15 cellular contexts compared by ENCODE assay signal in the genomic region with DNA sequence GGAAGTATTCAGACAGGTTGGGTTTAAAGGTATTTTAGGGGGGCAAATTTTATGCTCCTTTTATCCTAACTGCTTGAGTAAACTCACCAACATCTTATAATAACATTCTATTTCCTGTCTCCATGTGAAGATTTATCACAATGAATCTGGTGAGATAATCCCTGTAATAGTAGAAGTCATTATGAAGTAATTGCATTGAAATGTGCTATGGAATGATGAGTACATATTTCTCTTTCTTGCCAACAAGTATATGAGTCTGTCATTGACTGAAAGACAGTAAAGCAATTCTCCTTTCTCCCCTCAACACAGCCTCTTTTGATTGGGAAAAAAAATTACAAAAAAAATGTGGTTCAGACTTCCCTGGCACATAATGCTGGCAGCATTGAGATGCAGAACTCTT.
DNase-seq lines count a peak whose midpoint lies in the region; TF ChIP-seq lines count a peak whose summit lies in the region.
"Had no signal": no experiment of that assay in that cellular context is flagged by ENCODE, and none has a peak within 500 bp of the region (broad histone marks: within the 10 kb centered on the region; RNA-seq: fewer than 3 reads in every experiment).

No MANE protein-coding gene starts in this region.

- POLR2A ChIA-PET in AG04450 (lab: Yijun Ruan, JAX), result no interaction called here

- in situ Hi-C loops in brain microvascular endothelial cell (cut with HindIII; ENCODE audit: low pct_ligation_motif_present, low sequenced_read_pairs), result no loop called here

- no peaks in the 10 kb centered on the region for H3K9me3 ChIP-seq in AG04450 (ENCODE audit: control insufficient read depth, insufficient read depth, low read length)
- no peaks in the 10 kb centered on the region for H3K9me3 ChIP-seq in Karpas-422 (ENCODE audit: low read length)
- H3K9me3 ChIP-seq: BE2C had no signal

- H3K9me2 ChIP-seq in Karpas-422 (replicated peaks; ENCODE audit: insufficient read depth, low read length), result no peaks in the 10 kb centered on the region

- no peak overlapping the region for H3K9ac ChIP-seq in Karpas-422 (ENCODE audit: low read length)

- no peaks in the 10 kb centered on the region for H3K36me3 ChIP-seq in brain microvascular endothelial cell (replicated peaks)
- no peaks in the 10 kb centered on the region for H3K36me3 ChIP-seq in kidney epithelial cell (ENCODE audit: control insufficient read depth, insufficient read depth, low read length)
- H3K36me3 ChIP-seq in Karpas-422 (ENCODE audit: insufficient read depth, low read length), result no peaks in the 10 kb centered on the region
- H3K36me3 ChIP-seq: BE2C had no signal

- H3K27ac ChIP-seq in AG04450 (ENCODE audit: low read depth, low read length), result peak overlapping the region; percentile 49
- H3K27ac ChIP-seq in brain microvascular endothelial cell, result peak overlapping the region; percentile 91
- H3K27ac ChIP-seq in Karpas-422 (ENCODE audit: low read length), result no peak overlapping the region

- no peak overlapping the region for H3K4me2 ChIP-seq in Karpas-422 (ENCODE audit: low read depth, low read length, poor library complexity, severe bottlenecking)

- CTCF ChIA-PET in AG04450 (lab: Charles Lee), result no interaction called here

- H2AFZ ChIP-seq in Karpas-422 (ENCODE audit: low read length), result no peak overlapping the region

- TF ChIP-seq CTCF in AG04450 (IDR thresholded peaks at IDR 0.05; ENCODE audit: low read depth, low read length) (no peak), brain microvascular endothelial cell (IDR thresholded peaks at IDR 0.05; ENCODE audit: low read depth, low read length, missing control alignments) (no peak), kidney epithelial cell (IDR thresholded peaks at IDR 0.05; ENCODE audit: insufficient read depth, low read length, poor library complexity, severe bottlenecking) (no peak)

- H3K27me3 ChIP-seq in AG04450 (ENCODE audit: control insufficient read depth, insufficient read depth, low read length), result no peaks in the 10 kb centered on the region
- no peaks in the 10 kb centered on the region for H3K27me3 ChIP-seq in brain microvascular endothelial cell (replicated peaks)
- H3K27me3 ChIP-seq in kidney epithelial cell (ENCODE audit: control insufficient read depth, insufficient read depth, low read length), result no peaks in the 10 kb centered on the region
- no peaks in the 10 kb centered on the region for H3K27me3 ChIP-seq in Karpas-422 (ENCODE audit: low read length)
- H3K27me3 ChIP-seq: BE2C had no signal

- H3K79me2 ChIP-seq in Karpas-422 (ENCODE audit: low read length), result no peaks in the 10 kb centered on the region

- no peaks in the 10 kb centered on the region for H3K4me1 ChIP-seq in Karpas-422 (ENCODE audit: low read length)
- H3K4me1 ChIP-seq: BE2C had no signal

- H3K4me3 ChIP-seq in AG04450 (ENCODE audit: low read depth, low read length) (no peak overlapping the region), brain microvascular endothelial cell (ENCODE audit: low read depth, low read length) (no peak overlapping the region), kidney epithelial cell (ENCODE audit: low read depth, low read length) (no peak overlapping the region), Karpas-422 (ENCODE audit: low read length) (no peak overlapping the region)

- no peaks in the 10 kb centered on the region for H4K20me1 ChIP-seq in Karpas-422 (ENCODE audit: insufficient read depth, low read depth, low read length)

- DNase-seq in AG04450 (ENCODE audit: low read depth, low spot score) (no peak), LHCN-M2 (ENCODE audit: low read depth) (peak; percentile 92), brain microvascular endothelial cell (no peak), kidney epithelial cell (ENCODE audit: low read depth) (peak; percentile 45), NCI-H2171 treated with DMSO at 0.1 percent for 48 hours (lab: John Stamatoyannopoulos, UW) (no peak), NK-92 (lab: John Stamatoyannopoulos, UW; ENCODE audit: unreplicated experiment) (no peak), Karpas-422 (no peak)
- no peak for DNase-seq in activated naive CD4-positive, alpha-beta T cell (lab: John Stamatoyannopoulos, UW)
- DNase-seq: activated CD4-positive, alpha-beta memory T cell treated with anti-CD3 and anti-CD28 coated beads, Interleukin-2, amount 10 ng/mL, durations not matched to agents 7 days and 5 days; activated gamma-delta T cell treated with Interleukin-2 at 50 U/mL for 16 hours; BE2C; left ventricle myocardium superior; NCI-H2029; stimulated activated CD8-positive, alpha-beta memory T cell treated with anti-CD3 and anti-CD28 coated beads, Interleukin-4, amount 100 ng/mL, for 48 hours; T-helper 17 cell had no signal

Comparison
In these comparisons a context has a peak if more than half of its experiments do, and no peak if none do; other contexts are left out.
1. DNase-seq: peak in LHCN-M2 (single experiment) and kidney epithelial cell (single experiment); none in AG04450 (single experiment), brain microvascular endothelial cell (single experiment), NCI-H2171 treated with DMSO at 0.1 percent for 48 hours (single experiment), NK-92 (single experiment), Karpas-422 (single experiment) and activated naive CD4-positive, alpha-beta T cell (0 of 4).